ENCODE assay signal across 16 cellular contexts in the genomic region with DNA sequence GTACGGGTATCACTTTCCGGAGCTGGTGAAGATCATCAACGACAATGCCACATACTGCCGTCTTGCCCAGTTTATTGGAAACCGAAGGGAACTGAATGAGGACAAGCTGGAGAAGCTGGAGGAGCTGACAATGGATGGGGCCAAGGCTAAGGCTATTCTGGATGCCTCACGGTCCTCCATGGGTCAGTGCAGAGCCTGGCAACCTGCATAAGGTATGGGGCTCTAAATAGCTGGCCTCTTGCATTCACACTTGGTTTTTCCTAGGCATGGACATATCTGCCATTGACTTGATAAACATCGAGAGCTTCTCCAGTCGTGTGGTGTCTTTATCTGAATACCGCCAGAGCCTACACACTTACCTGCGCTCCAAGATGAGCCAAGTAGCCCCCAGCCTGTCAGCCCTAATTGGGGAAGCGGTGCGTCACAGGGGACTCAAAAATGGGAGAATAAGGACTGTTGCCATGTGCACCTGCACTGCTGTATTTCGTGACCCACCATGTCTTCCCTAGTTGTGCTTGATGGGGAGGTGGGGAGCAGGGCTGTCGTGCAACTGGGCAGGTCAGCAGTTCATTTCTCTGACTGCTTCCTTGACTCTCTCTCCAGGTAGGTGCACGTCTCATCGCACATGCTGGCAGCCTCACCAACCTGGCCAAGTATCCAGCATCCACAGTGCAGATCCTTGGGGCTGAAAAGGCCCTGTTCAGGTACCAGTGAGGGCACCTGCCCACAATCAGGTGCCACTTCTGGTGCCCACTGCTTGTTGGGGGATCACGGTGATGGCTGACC. TPM values are rescaled to one million over a fixed set of nuclear protein-coding genes. Genes with fewer than 3 reads are reported as not detected.
A peak's percentile ranks its signal among the peaks of the same experiment; 100 is the strongest.
DNase-seq lines count a peak whose midpoint lies in the region; ATAC-seq and TF ChIP-seq lines count a peak whose summit lies in the region.
"Had no signal": no experiment of that assay in that cellular context is flagged by ENCODE, and none has a peak within 500 bp of the region (broad histone marks: within the 10 kb centered on the region; RNA-seq: fewer than 3 reads in every experiment).

No MANE protein-coding gene starts in this region.

- no peak for ATAC-seq in activated T-cell treated with anti-CD3 and anti-CD28 coated beads, Interleukin-2, amount 50 U/mL, for 4 hours
- ATAC-seq in GM18868 (IDR thresholded peaks at IDR 0.05; ENCODE audit: unreplicated experiment): no peak
- ATAC-seq: gastroesophageal sphincter had no signal

- DNase-seq in activated T-cell treated with anti-CD3 and anti-CD28 coated beads, Interleukin-2, amount 50 U/mL, for 4 hours: no peak
- DNase-seq in activated T-cell treated with anti-CD3 and anti-CD28 coated beads, Interleukin-2, amount 50 U/mL, for 1 hour: no peak
- DNase-seq in HFF-Myc (ENCODE audit: extremely low read depth, low read depth) (no peak), neural crest cell (ENCODE audit: low read depth, low spot score) (no peak), COLO829 (ENCODE audit: low spot score) (no peak), pons (ENCODE audit: low spot score) (no peak)
- DNase-seq in activated T-helper 1 cell treated with anti-CD3 and anti-CD28 coated beads, Interleukin-12 subunit alpha, Interleukin-12 subunit beta, Interleukin-2, Interleukin-4 antibody, amounts not matched to agents 30 ng/mL and 10 ng/mL and 1 ng/mL, durations not matched to agents 14 hours and 24 hours and 36 hours (ENCODE audit: low spot score): no peak
- DNase-seq: kidney; NCI-H1694; NCI-H526 treated with DMSO at 0.1 percent for 48 hours; retina; Right ventricle myocardium superior; stimulated activated CD4-positive, alpha-beta T cell treated with anti-CD3 and anti-CD28 coated beads, Interleukin-4, amount 100 ng/mL, for 24 hours; stimulated activated naive CD4-positive, alpha-beta T cell had no signal

- peak overlapping the region; percentile 89 for H3K4me3 Mint-ChIP-seq in activated T-cell treated with anti-CD3 and anti-CD28 coated beads, Interleukin-2, amount 50 U/mL, for 4 hours
- H3K4me3 Mint-ChIP-seq in activated T-helper 1 cell treated with anti-CD3 and anti-CD28 coated beads, Interleukin-12 subunit alpha, Interleukin-12 subunit beta, Interleukin-2, Interleukin-4 antibody, amounts not matched to agents 30 ng/mL and 10 ng/mL and 1 ng/mL, durations not matched to agents 14 hours and 24 hours and 36 hours: peak overlapping the region; percentile 92
- peak overlapping the region; percentile 89 for H3K4me3 Mint-ChIP-seq in neural crest cell

- H3K4me3 ChIP-seq in HFF-Myc (replicated peaks; ENCODE audit: low read depth, low read length): peak overlapping the region; percentile 100
- H3K4me3 ChIP-seq: gastroesophageal sphincter had no signal

- peaks cover 35% of the 10 kb centered on the region for H3K4me1 Mint-ChIP-seq in activated T-cell treated with anti-CD3 and anti-CD28 coated beads, Interleukin-2, amount 50 U/mL, for 4 hours (ENCODE audit: low read depth)
- peaks cover 40% of the 10 kb centered on the region for H3K4me1 Mint-ChIP-seq in activated T-helper 1 cell treated with anti-CD3 and anti-CD28 coated beads, Interleukin-12 subunit alpha, Interleukin-12 subunit beta, Interleukin-2, Interleukin-4 antibody, amounts not matched to agents 30 ng/mL and 10 ng/mL and 1 ng/mL, durations not matched to agents 14 hours and 24 hours and 36 hours (ENCODE audit: low read depth)
- peaks cover 27% of the 10 kb centered on the region for H3K4me1 Mint-ChIP-seq in neural crest cell

- intact Hi-C loops in activated T-helper 1 cell treated with anti-CD3 and anti-CD28 coated beads, Interleukin-12 subunit alpha, Interleukin-12 subunit beta, Interleukin-2, Interleukin-4 antibody, amounts not matched to agents 30 ng/mL and 10 ng/mL and 1 ng/mL, durations not matched to agents 14 hours and 24 hours and 36 hours (cut with micrococcal nuclease): loop anchor here (10.0 kb wide), 1 partner anchor 1821 kb away; a partner anchor contains a TSS

- H3K36me3 Mint-ChIP-seq in activated T-cell treated with anti-CD3 and anti-CD28 coated beads, Interleukin-2, amount 50 U/mL, for 4 hours (ENCODE audit: insufficient read depth): peaks cover 51% of the 10 kb centered on the region
- H3K36me3 Mint-ChIP-seq in activated T-helper 1 cell treated with anti-CD3 and anti-CD28 coated beads, Interleukin-12 subunit alpha, Interleukin-12 subunit beta, Interleukin-2, Interleukin-4 antibody, amounts not matched to agents 30 ng/mL and 10 ng/mL and 1 ng/mL, durations not matched to agents 14 hours and 24 hours and 36 hours (ENCODE audit: low read depth): peaks cover 72% of the 10 kb centered on the region
- H3K36me3 Mint-ChIP-seq in neural crest cell (ENCODE audit: low read depth): peaks cover 56% of the 10 kb centered on the region

- H3K27me3 Mint-ChIP-seq in activated T-cell treated with anti-CD3 and anti-CD28 coated beads, Interleukin-2, amount 50 U/mL, for 4 hours (ENCODE audit: low read depth): no peaks in the 10 kb centered on the region
- H3K27me3 Mint-ChIP-seq in activated T-helper 1 cell treated with anti-CD3 and anti-CD28 coated beads, Interleukin-12 subunit alpha, Interleukin-12 subunit beta, Interleukin-2, Interleukin-4 antibody, amounts not matched to agents 30 ng/mL and 10 ng/mL and 1 ng/mL, durations not matched to agents 14 hours and 24 hours and 36 hours (ENCODE audit: insufficient read depth): no peaks in the 10 kb centered on the region
- H3K27me3 Mint-ChIP-seq in neural crest cell (ENCODE audit: low read depth): peaks cover 4% of the 10 kb centered on the region

- no peak overlapping the region for H3K27ac Mint-ChIP-seq in activated T-helper 1 cell treated with anti-CD3 and anti-CD28 coated beads, Interleukin-12 subunit alpha, Interleukin-12 subunit beta, Interleukin-2, Interleukin-4 antibody, amounts not matched to agents 30 ng/mL and 10 ng/mL and 1 ng/mL, durations not matched to agents 14 hours and 24 hours and 36 hours
- H3K27ac Mint-ChIP-seq in neural crest cell (ENCODE audit: unreplicated experiment): no peak overlapping the region

- H3K9me3 Mint-ChIP-seq in activated T-cell treated with anti-CD3 and anti-CD28 coated beads, Interleukin-2, amount 50 U/mL, for 4 hours: no peaks in the 10 kb centered on the region
- H3K9me3 Mint-ChIP-seq in activated T-helper 1 cell treated with anti-CD3 and anti-CD28 coated beads, Interleukin-12 subunit alpha, Interleukin-12 subunit beta, Interleukin-2, Interleukin-4 antibody, amounts not matched to agents 30 ng/mL and 10 ng/mL and 1 ng/mL, durations not matched to agents 14 hours and 24 hours and 36 hours: no peaks in the 10 kb centered on the region
- no peaks in the 10 kb centered on the region for H3K9me3 Mint-ChIP-seq in neural crest cell

- TF ChIP-seq CTCF in HFF-Myc (IDR thresholded peaks at IDR 0.05; ENCODE audit: low read depth, low read length, missing control alignments) (no peak), neural crest cell (conservative IDR thresholded peaks at IDR 0.05) (no peak)

RNA-seq across cellular contexts. Expression of a gene that starts 3.1 kb away (rescaled TPM):
- total RNA-seq in activated T-cell treated with anti-CD3 and anti-CD28 coated beads, Interleukin-2, amount 50 U/mL, for 4 hours: 1,000 to 10,000 TPM; 1,094 to 1,238 (median 1,145) TPM
- total RNA-seq in activated T-helper 1 cell treated with anti-CD3 and anti-CD28 coated beads, Interleukin-12 subunit alpha, Interleukin-12 subunit beta, Interleukin-2, Interleukin-4 antibody, amounts not matched to agents 30 ng/mL and 10 ng/mL and 1 ng/mL, durations not matched to agents 14 hours and 24 hours and 36 hours: 863 and 897 TPM in 2 replicates
- total RNA-seq in neural crest cell: 517 and 547 TPM in 2 replicates

RNA-seq across cellular contexts. Expression of a gene that starts 8.5 kb away (rescaled TPM):
- 100 to 1,000 TPM; 150 to 160 (median 158) TPM for total RNA-seq in activated T-cell treated with anti-CD3 and anti-CD28 coated beads, Interleukin-2, amount 50 U/mL, for 4 hours
- 116 and 125 TPM in 2 replicates for total RNA-seq in activated T-helper 1 cell treated with anti-CD3 and anti-CD28 coated beads, Interleukin-12 subunit alpha, Interleukin-12 subunit beta, Interleukin-2, Interleukin-4 antibody, amounts not matched to agents 30 ng/mL and 10 ng/mL and 1 ng/mL, durations not matched to agents 14 hours and 24 hours and 36 hours
- total RNA-seq in neural crest cell: 100 and 102 TPM in 2 replicates

RNA-seq across cellular contexts. Expression of a gene that starts 37.1 kb away (rescaled TPM):
- total RNA-seq in activated T-cell treated with anti-CD3 and anti-CD28 coated beads, Interleukin-2, amount 50 U/mL, for 4 hours: 1 to 10 TPM in 1 of 3 donors, under 1 TPM in 2; 0.33 to 1.1 (median 0.76) TPM
- 12.3 and 12.6 TPM in 2 replicates for total RNA-seq in activated T-helper 1 cell treated with anti-CD3 and anti-CD28 coated beads, Interleukin-12 subunit alpha, Interleukin-12 subunit beta, Interleukin-2, Interleukin-4 antibody, amounts not matched to agents 30 ng/mL and 10 ng/mL and 1 ng/mL, durations not matched to agents 14 hours and 24 hours and 36 hours
- total RNA-seq in neural crest cell: 23.2 and 24.6 TPM in 2 replicates
